ENCODE assay signal across 25 cellular contexts in genomic region chr2:45714679-45715078, GRCh38.
"Had no signal": no experiment of that assay in that cellular context is flagged by ENCODE, and none has a peak within 500 bp of the region (broad histone marks: within the 10 kb centered on the region; RNA-seq: fewer than 3 reads in every experiment).

No MANE protein-coding gene starts in this region.

- H3K27ac Mint-ChIP-seq: activated CD4-positive, alpha-beta memory T cell treated with anti-CD3 and anti-CD28 coated beads for 36 hours; activated CD4-positive, alpha-beta T cell treated with anti-CD3 and anti-CD28 coated beads, Interleukin-2, amount 10 ng/mL, durations not matched to agents 24 days and 14 days; activated naive CD4-positive, alpha-beta T cell treated with anti-CD3 and anti-CD28 coated beads, Interleukin-2, amount 10 ng/mL, durations not matched to agents 7 days and 5 days; activated naive CD8-positive, alpha-beta T cell treated with anti-CD3 and anti-CD28 coated beads, Interleukin-2, amount 10 ng/mL, durations not matched to agents 7 days and 5 days; activated T-helper 17 cell treated with anti-CD3 and anti-CD28 coated beads, Interleukin-2, amount 50 U/mL, for 72 hours; T-cell had no signal

- H3K27me3 ChIP-seq: adrenal gland, MG63 had no signal

- H3K36me3 ChIP-seq: adrenal gland, MG63 had no signal

- H3K4me3 Mint-ChIP-seq: activated B cell treated with CpG ODN at 0.5 μM for 24 hours; activated CD4-positive, alpha-beta memory T cell treated with anti-CD3 and anti-CD28 coated beads for 36 hours; activated CD4-positive, alpha-beta T cell treated with anti-CD3 and anti-CD28 coated beads, Interleukin-2, amount 10 ng/mL, durations not matched to agents 24 days and 14 days; activated naive CD4-positive, alpha-beta T cell treated with anti-CD3 and anti-CD28 coated beads, Interleukin-2, amount 10 ng/mL, durations not matched to agents 7 days and 5 days; activated naive CD8-positive, alpha-beta T cell treated with anti-CD3 and anti-CD28 coated beads, Interleukin-2, amount 10 ng/mL, durations not matched to agents 7 days and 5 days; activated T-helper 17 cell treated with anti-CD3 and anti-CD28 coated beads, Interleukin-2, amount 50 U/mL, for 72 hours; T-cell had no signal

- H3K27ac ChIP-seq: adrenal gland, SK-N-MC had no signal

- ATAC-seq: activated T-helper 17 cell treated with anti-CD3 and anti-CD28 coated beads, Interleukin-2, amount 50 U/mL, for 72 hours; T-cell had no signal

- H3K4me1 Mint-ChIP-seq: activated CD4-positive, alpha-beta T cell treated with anti-CD3 and anti-CD28 coated beads, Interleukin-2, amount 10 ng/mL, durations not matched to agents 24 days and 14 days; activated naive CD4-positive, alpha-beta T cell treated with anti-CD3 and anti-CD28 coated beads, Interleukin-2, amount 10 ng/mL, durations not matched to agents 7 days and 5 days; activated T-helper 17 cell treated with anti-CD3 and anti-CD28 coated beads, Interleukin-2, amount 50 U/mL, for 72 hours had no signal

- H3K4me3 ChIP-seq: adrenal gland, MG63, SK-N-MC had no signal

- DNase-seq: activated B cell treated with CpG ODN at 0.5 μM for 24 hours; activated CD4-positive, alpha-beta memory T cell treated with anti-CD3 and anti-CD28 coated beads for 36 hours; activated CD4-positive, alpha-beta T cell treated with anti-CD3 and anti-CD28 coated beads for 1 hour; activated CD4-positive, alpha-beta T cell treated with anti-CD3 and anti-CD28 coated beads, Interleukin-2, amount 10 ng/mL, durations not matched to agents 24 days and 14 days; activated CD8-positive, alpha-beta memory T cell treated with anti-CD3 and anti-CD28 coated beads for 24 hours; activated gamma-delta T cell; activated naive CD4-positive, alpha-beta T cell treated with anti-CD3 and anti-CD28 coated beads, Interleukin-2, amount 10 ng/mL, durations not matched to agents 7 days and 5 days; activated naive CD8-positive, alpha-beta T cell treated with anti-CD3 and anti-CD28 coated beads, Interleukin-2, amount 10 ng/mL, durations not matched to agents 7 days and 5 days; activated T-cell treated with anti-CD3 and anti-CD28 coated beads, Interleukin-2, amount 50 U/mL, for 48 hours; adrenal gland; caudate nucleus; KBM-7; MG63; NCI-H1105; NCI-H1436; NCI-H187; NCI-H2081; NCI-H446; NCI-H524; SIG-M5; T-cell; T-helper 2 cell; T1000 had no signal

- H3K9me3 Mint-ChIP-seq: activated B cell treated with CpG ODN at 0.5 μM for 24 hours; activated CD4-positive, alpha-beta memory T cell treated with anti-CD3 and anti-CD28 coated beads for 36 hours; activated CD4-positive, alpha-beta T cell treated with anti-CD3 and anti-CD28 coated beads, Interleukin-2, amount 10 ng/mL, durations not matched to agents 24 days and 14 days; activated naive CD4-positive, alpha-beta T cell treated with anti-CD3 and anti-CD28 coated beads, Interleukin-2, amount 10 ng/mL, durations not matched to agents 7 days and 5 days; activated naive CD8-positive, alpha-beta T cell treated with anti-CD3 and anti-CD28 coated beads, Interleukin-2, amount 10 ng/mL, durations not matched to agents 7 days and 5 days; T-cell had no signal

- H3K36me3 Mint-ChIP-seq: activated CD4-positive, alpha-beta memory T cell treated with anti-CD3 and anti-CD28 coated beads for 36 hours; activated naive CD4-positive, alpha-beta T cell treated with anti-CD3 and anti-CD28 coated beads, Interleukin-2, amount 10 ng/mL, durations not matched to agents 7 days and 5 days had no signal

- H3K9me3 ChIP-seq: adrenal gland, MG63 had no signal

- H3K27me3 Mint-ChIP-seq: activated B cell treated with CpG ODN at 0.5 μM for 24 hours; activated CD4-positive, alpha-beta memory T cell treated with anti-CD3 and anti-CD28 coated beads for 36 hours; activated CD4-positive, alpha-beta T cell treated with anti-CD3 and anti-CD28 coated beads, Interleukin-2, amount 10 ng/mL, durations not matched to agents 24 days and 14 days; activated naive CD8-positive, alpha-beta T cell treated with anti-CD3 and anti-CD28 coated beads, Interleukin-2, amount 10 ng/mL, durations not matched to agents 7 days and 5 days; activated T-helper 17 cell treated with anti-CD3 and anti-CD28 coated beads, Interleukin-2, amount 50 U/mL, for 72 hours; T-cell had no signal
